ENCODE assay signal across 9 cellular contexts in the genomic region with DNA sequence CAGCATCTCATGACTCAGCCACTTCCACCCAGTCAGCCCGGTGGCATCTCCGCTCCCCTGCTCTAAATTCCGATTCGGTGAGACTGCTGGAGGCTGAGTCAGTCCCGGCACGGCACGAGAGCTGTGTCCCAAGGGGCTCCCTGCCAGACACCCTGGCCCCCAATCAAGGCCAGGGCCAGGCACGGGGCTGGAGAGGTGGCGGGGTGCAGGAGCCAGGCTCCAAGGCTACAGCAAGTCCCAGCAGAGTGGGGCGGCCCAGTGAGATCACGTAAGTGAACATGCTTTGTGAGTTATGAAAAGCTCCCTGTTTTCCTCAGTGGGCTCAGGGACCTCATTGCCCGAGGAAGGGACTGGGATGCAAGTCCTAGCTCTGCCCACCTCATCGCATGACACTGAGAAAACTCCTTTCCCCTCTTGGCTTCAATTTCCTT. TPM values are rescaled to one million over a fixed set of nuclear protein-coding genes. Genes with fewer than 3 reads are reported as not detected.
A peak's percentile ranks its signal among the peaks of the same experiment; 100 is the strongest.
DNase-seq lines count a peak whose midpoint lies in the region; ATAC-seq and TF ChIP-seq lines count a peak whose summit lies in the region.
"Had no signal": no experiment of that assay in that cellular context is flagged by ENCODE, and none has a peak within 500 bp of the region (broad histone marks: within the 10 kb centered on the region; RNA-seq: fewer than 3 reads in every experiment).

No MANE protein-coding gene starts in this region.

- TF ChIP-seq CTCF in Panc1 (IDR thresholded peaks at IDR 0.05): no peak
- TF ChIP-seq CTCF in osteocyte (IDR thresholded peaks at IDR 0.05): no peak

- DNase-seq in CD1c-positive myeloid dendritic cell (ENCODE audit: extremely low spot score) (peak; percentile 47), Panc1 (ENCODE audit: low read depth, low spot score) (peak; percentile 92), fibroblast of gingiva (ENCODE audit: low read depth) (peak; percentile 97), osteocyte (ENCODE audit: extremely low spot score, unreplicated experiment) (peak; percentile 96), NCI-H510A treated with DMSO at 0.1 percent for 48 hours (lab: John Stamatoyannopoulos, UW) (no peak), NCI-H526 (lab: John Stamatoyannopoulos, UW) (no peak), OCI-M2 (lab: John Stamatoyannopoulos, UW; ENCODE audit: unreplicated experiment) (no peak)
- no peak for DNase-seq in activated CD4-positive, alpha-beta T cell treated with anti-CD3 and anti-CD28 coated beads, Interleukin-2, amount 50 U/mL, for 48 hours

- H3K9me3 Mint-ChIP-seq in osteocyte (ENCODE audit: unreplicated experiment): no peaks in the 10 kb centered on the region

- POLR2A ChIA-PET in Panc1 (lab: Charles Lee): interaction anchor here (0.6 to 3.8 kb wide), 8 partner anchors 9 to 1724 kb away, joined by 3 to 35 read pairs (median 8); a partner anchor contains a TSS

- ATAC-seq in Panc1: peak; percentile 62

- H3K36me3 ChIP-seq in Panc1 (ENCODE audit: control insufficient read depth, insufficient read depth, low read length): peaks cover 3% of the 10 kb centered on the region; the same call in 1 of the 2 replicates

- BruUV-seq in Panc1 (replicated peaks; lab: Mats Ljungman, UMichigan): no TSS peak

- peak overlapping the region; percentile 99 for H3K27ac ChIP-seq in Panc1 (ENCODE audit: low read length)

- H3K27me3 ChIP-seq in Panc1 (ENCODE audit: control insufficient read depth, insufficient read depth, low read length): no peaks in the 10 kb centered on the region

- peaks cover 6% of the 10 kb centered on the region for H3K36me3 Mint-ChIP-seq in osteocyte (ENCODE audit: unreplicated experiment)

- CTCF ChIA-PET in Panc1 (lab: Charles Lee): interaction anchor here (0.6 to 1.5 kb wide), 4 partner anchors 15 to 85 kb away, joined by 3 to 5 read pairs (median 4); a partner anchor contains a TSS

- H3K4me3 Mint-ChIP-seq in osteocyte (ENCODE audit: unreplicated experiment): peak overlapping the region; percentile 82

- intact Hi-C loops in Panc1 (cut with micrococcal nuclease; ENCODE audit: unreplicated experiment): no loop called here

- H3K27ac Mint-ChIP-seq in osteocyte (ENCODE audit: unreplicated experiment): peak overlapping the region; percentile 98

- no peaks in the 10 kb centered on the region for H3K27me3 Mint-ChIP-seq in osteocyte (ENCODE audit: unreplicated experiment)

- H3K4me1 ChIP-seq in Panc1 (ENCODE audit: control insufficient read depth, insufficient read depth, low read length): peaks cover 77% of the 10 kb centered on the region

- in situ Hi-C loops in Panc1 (cut with HindIII; ENCODE audit: low pct_unique_long_range_greater_than_20kb, low sequenced_read_pairs): no loop called here

- peak overlapping the region; percentile 0 to 97; a peak in 2 of 4 replicates for H3K4me3 ChIP-seq in Panc1 (ENCODE audit: low read depth in 2 of 2, low read length in 2 of 2)

- peaks cover 66% of the 10 kb centered on the region for H3K4me1 Mint-ChIP-seq in osteocyte (ENCODE audit: unreplicated experiment)

- no peaks in the 10 kb centered on the region for H3K9me3 ChIP-seq in Panc1 (ENCODE audit: control insufficient read depth, insufficient read depth, low read depth, low read length)

RNA-seq across cellular contexts. Expression of a gene that starts 3.0 kb away (rescaled TPM):
- total RNA-seq in Panc1 (2021; ENCODE audit: unreplicated experiment) (84.7 TPM), osteocyte (81.2 and 83.5 TPM in 2 replicates)
- 90.5 TPM for polyA plus RNA-seq in Panc1 (2012; ENCODE audit: insufficient read length)

RNA-seq across cellular contexts. Expression of a gene that starts 3.4 kb away (rescaled TPM):
- total RNA-seq in Panc1 (2021; ENCODE audit: unreplicated experiment) (581 TPM), osteocyte (106 and 107 TPM in 2 replicates)
- polyA plus RNA-seq in Panc1 (2012; ENCODE audit: insufficient read length): 845 TPM

RNA-seq across cellular contexts. Expression of a gene that starts 15.6 kb away (rescaled TPM):
- 186 TPM for total RNA-seq in Panc1 (2021; ENCODE audit: unreplicated experiment)
- polyA plus RNA-seq in Panc1 (2012; ENCODE audit: insufficient read length): 149 TPM
- 37.2 and 38.0 TPM in 2 replicates for total RNA-seq in osteocyte
- total RNA-seq: frontal cortex had no signal

RNA-seq across cellular contexts. Expression of a gene that starts 25.4 kb away (rescaled TPM):
- total RNA-seq in Panc1 (2021; ENCODE audit: unreplicated experiment) (85.4 TPM), osteocyte (35.2 and 39.0 TPM in 2 replicates)
- 188 TPM for polyA plus RNA-seq in Panc1 (2012; ENCODE audit: insufficient read length)

RNA-seq across cellular contexts. Expression of a gene that starts 27.6 kb away (rescaled TPM):
- total RNA-seq in Panc1 (2021; ENCODE audit: unreplicated experiment) (105 TPM), osteocyte (92.4 and 92.8 TPM in 2 replicates)
- polyA plus RNA-seq in Panc1 (2012; ENCODE audit: insufficient read length): 154 TPM

Comparison
In these comparisons a context has a peak if more than half of its experiments do, and no peak if none do; other contexts are left out.
1. DNase-seq: peak in CD1c-positive myeloid dendritic cell (single experiment), Panc1 (single experiment), fibroblast of gingiva (single experiment) and osteocyte (single experiment); none in NCI-H510A treated with DMSO at 0.1 percent for 48 hours (single experiment), NCI-H526 (0 of 2), OCI-M2 (single experiment) and activated CD4-positive, alpha-beta T cell treated with anti-CD3 and anti-CD28 coated beads, Interleukin-2, amount 50 U/mL, for 48 hours (0 of 2).